12 cellular contexts compared by ENCODE assay signal in genomic region chr20:51434556-51435256, GRCh38.
DNase-seq lines count a peak whose midpoint lies in the region; ATAC-seq, FAIRE-seq and TF ChIP-seq lines count a peak whose summit lies in the region.
"Had no signal": no experiment of that assay in that cellular context is flagged by ENCODE, and none has a peak within 500 bp of the region (broad histone marks: within the 10 kb centered on the region; RNA-seq: fewer than 3 reads in every experiment).

No MANE protein-coding gene starts in this region.

- 90 to 92% methylated on average over 6 of the region's 6 CpGs for WGBS in testis, 2 donors

- POLR2A ChIA-PET in A673 (lab: Charles Lee; ENCODE audit: low non-redundant PET), result interaction anchor here (0.7 kb wide), 1 partner anchor 65 kb away, joined by 3 read pairs; no protein-coding TSS in a partner anchor

- CTCF ChIA-PET in A673 (lab: Charles Lee), result no interaction called here

- intact Hi-C loops in A673 (cut with micrococcal nuclease; ENCODE audit: unreplicated experiment), result no loop called here
- intact Hi-C loops in testis (cut with DNase I; ENCODE audit: low total_unique reads), result no loop called here

- TF ChIP-seq POLR2A in testis (IDR thresholded peaks at IDR 0.05) (no peak), GM12891 (IDR thresholded peaks at IDR 0.05; ENCODE audit: low read depth, low read length) (no peak)

- no peak for ATAC-seq in T-helper 17 cell

- peak; percentile 68 for DNase-seq in A673 (ENCODE audit: low spot score)
- peak; percentile 70 for DNase-seq in GM04504 (ENCODE audit: low read depth)
- DNase-seq in T-helper 17 cell, result no peak
- DNase-seq in fibroblast of the aortic adventitia (ENCODE audit: low read depth), result peak; percentile 83
- no peak for DNase-seq in SKM-1 treated with dmso at 0.1 percent for 144 hours (lab: John Stamatoyannopoulos, UW; ENCODE audit: unreplicated experiment)
- DNase-seq in testis, result no peak
- no peak for DNase-seq in GM12891 (ENCODE audit: insufficient read length, low spot score)
- no peak for DNase-seq in midbrain (lab: John Stamatoyannopoulos, UW)
- DNase-seq: Caco-2, NCI-H446 treated with DMSO at 0.1 percent for 48 hours, stomach had no signal

- H3K36me3 ChIP-seq in A673 (ENCODE audit: insufficient read depth, low read length, poor library complexity, severe bottlenecking), result no peaks in the 10 kb centered on the region
- H3K36me3 ChIP-seq in testis (ENCODE audit: low read depth, missing control alignments), result no peaks in the 10 kb centered on the region

- peaks cover 13% of the 10 kb centered on the region for H3K36me3 Mint-ChIP-seq in T-helper 17 cell (ENCODE audit: low read depth)

- H3K27me3 ChIP-seq in A673 (replicated peaks; ENCODE audit: insufficient read depth, low read depth, low read length, poor library complexity), result no peaks in the 10 kb centered on the region
- no peaks in the 10 kb centered on the region for H3K27me3 ChIP-seq in testis
- H3K27me3 ChIP-seq: stomach had no signal

- FAIRE-seq in GM12891 (lab: Jason Lieb, UNC), result no peak

- no peak for TF ChIP-seq CTCF in A673 (conservative IDR thresholded peaks at IDR 0.05; ENCODE audit: low read depth, low read length)
- TF ChIP-seq CTCF in fibroblast of the aortic adventitia (IDR thresholded peaks at IDR 0.05; ENCODE audit: insufficient read depth, low read length), result no peak
- no peak for TF ChIP-seq CTCF in testis (IDR thresholded peaks at IDR 0.05)

- no TSS peak for BruUV-seq in A673 (replicated peaks; lab: Mats Ljungman, UMichigan)

- H3K4me1 ChIP-seq in A673 (ENCODE audit: insufficient read depth, low read length, poor library complexity, severe bottlenecking) (peaks cover 12% of the 10 kb centered on the region), testis (no peaks in the 10 kb centered on the region)
- H3K4me1 ChIP-seq: stomach had no signal

- H3K27ac ChIP-seq in A673 (ENCODE audit: low read depth, low read length, poor library complexity, severe bottlenecking) (peak overlapping the region; percentile 41), testis (no peak overlapping the region)
- H3K27ac ChIP-seq: stomach had no signal

- H3K9me3 ChIP-seq in A673 (ENCODE audit: low read depth, low read length, poor library complexity, severe bottlenecking), result no peaks in the 10 kb centered on the region
- no peaks in the 10 kb centered on the region for H3K9me3 ChIP-seq in T-helper 17 cell (ENCODE audit: control insufficient read depth, low read length, poor library complexity, severe bottlenecking)
- H3K9me3 ChIP-seq in testis, result no peaks in the 10 kb centered on the region
- H3K9me3 ChIP-seq: Caco-2, stomach had no signal

- H3K4me3 Mint-ChIP-seq in T-helper 17 cell, result no peak overlapping the region
- H3K4me3 Mint-ChIP-seq: T-helper 1 cell treated with Interleukin-12 subunit alpha and Interleukin-12 subunit beta and Interleukin-4 antibody, amounts not matched to agents 30 μg/mL and 1 μg/mL, for 36 hours had no signal

- H3K4me1 Mint-ChIP-seq in T-helper 17 cell, result peaks cover 46% of the 10 kb centered on the region

- H3K27ac Mint-ChIP-seq in T-helper 17 cell, result peak overlapping the region; percentile 11
- H3K27ac Mint-ChIP-seq: T-helper 1 cell treated with Interleukin-12 subunit alpha and Interleukin-12 subunit beta and Interleukin-4 antibody, amounts not matched to agents 30 μg/mL and 1 μg/mL, for 36 hours had no signal

- H3K27me3 Mint-ChIP-seq in T-helper 17 cell, result no peaks in the 10 kb centered on the region

- no peak overlapping the region for H3K4me3 ChIP-seq in A673 (ENCODE audit: low read depth, low read length, poor library complexity, severe bottlenecking)
- H3K4me3 ChIP-seq in fibroblast of the aortic adventitia (ENCODE audit: low read depth, low read length), result no peak overlapping the region
- no peak overlapping the region for H3K4me3 ChIP-seq in testis
- H3K4me3 ChIP-seq: stomach had no signal

TF ChIP-seq in GM12891, 5 proteins besides CTCF, POLR2A, EP300 and RAD21:
- TF ChIP-seq PAX5 (IDR thresholded peaks at IDR 0.05; ENCODE audit: insufficient read depth, low read length, severe bottlenecking) (no peak), POLR2AphosphoS5 (IDR thresholded peaks at IDR 0.05; ENCODE audit: low read depth, low read length) (no peak), POU2F2 (IDR thresholded peaks at IDR 0.05; ENCODE audit: low read depth, low read length) (no peak), SPI1 (IDR thresholded peaks at IDR 0.05; ENCODE audit: low read depth, low read length) (no peak), TAF1 (IDR thresholded peaks at IDR 0.05; ENCODE audit: low read depth, low read length) (no peak)

Comparison
In these comparisons a context has a peak if more than half of its experiments do, and no peak if none do; other contexts are left out.
1. DNase-seq: peak in A673 (single experiment), GM04504 (single experiment) and fibroblast of the aortic adventitia (single experiment); none in T-helper 17 cell (0 of 3), SKM-1 treated with dmso at 0.1 percent for 144 hours (single experiment), testis (single experiment), GM12891 (single experiment) and midbrain (single experiment).